Comparison of ENCODE assay signal across 18 cellular contexts in the genomic region with DNA sequence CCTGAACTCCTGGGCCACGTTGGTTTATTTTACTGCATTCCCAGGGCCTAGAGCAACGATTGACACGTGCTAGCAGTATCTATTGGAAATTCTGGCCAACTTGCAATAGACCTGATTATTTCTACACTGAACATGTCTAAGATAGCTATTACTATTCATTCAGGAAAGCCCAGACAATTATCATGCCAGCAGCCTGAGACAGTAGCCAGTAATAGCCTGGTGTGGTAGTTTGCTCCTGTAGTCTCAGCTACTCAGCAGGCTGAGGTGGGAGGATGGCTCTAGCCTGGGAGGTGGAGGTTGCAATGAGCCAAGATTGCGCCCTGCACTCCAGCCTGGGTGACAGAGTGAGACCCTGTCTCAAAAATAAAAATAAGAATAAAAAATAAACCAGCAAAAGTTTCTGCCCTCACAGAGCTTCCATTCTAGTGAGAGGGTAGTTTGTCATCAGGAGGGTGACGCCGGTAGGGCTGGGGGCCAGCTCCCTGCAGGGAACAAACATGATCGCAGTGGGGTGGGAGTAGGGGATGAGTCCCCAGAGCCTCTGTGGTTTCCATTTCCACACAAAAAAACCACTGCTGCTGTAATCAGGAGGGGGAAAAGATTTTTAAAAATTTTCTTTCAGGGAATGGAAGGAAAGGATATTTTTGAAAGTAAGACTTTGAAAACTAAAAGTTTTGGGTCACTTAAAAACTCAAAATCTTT. TPM values are rescaled to one million over a fixed set of nuclear protein-coding genes. Genes with fewer than 3 reads are reported as not detected.
DNase-seq lines count a peak whose midpoint lies in the region; ATAC-seq, FAIRE-seq and TF ChIP-seq lines count a peak whose summit lies in the region.
"Had no signal": no experiment of that assay in that cellular context is flagged by ENCODE, and none has a peak within 500 bp of the region (broad histone marks: within the 10 kb centered on the region; RNA-seq: fewer than 3 reads in every experiment).

No MANE protein-coding gene starts in this region.

- no peak for FAIRE-seq in urothelium cell line (lab: Jason Lieb, UNC)

- intact Hi-C loops in CD4-positive, alpha-beta memory T cell (cut with micrococcal nuclease), result no loop called here
- intact Hi-C loops in activated CD8-positive, alpha-beta T cell treated with anti-CD3 and anti-CD28 coated beads for 36 hours (cut with micrococcal nuclease), result loop anchor here (5.0 kb wide), 1 partner anchor 98 kb away; no protein-coding TSS in a partner anchor

- H3K27me3 Mint-ChIP-seq in T-helper 1 cell treated with Interleukin-12 subunit alpha and Interleukin-12 subunit beta and Interleukin-4 antibody, amounts not matched to agents 30 μg/mL and 1 μg/mL, for 36 hours (ENCODE audit: low read depth), result no peaks in the 10 kb centered on the region
- no peaks in the 10 kb centered on the region for H3K27me3 Mint-ChIP-seq in CD4-positive, alpha-beta memory T cell
- no peaks in the 10 kb centered on the region for H3K27me3 Mint-ChIP-seq in activated CD8-positive, alpha-beta T cell treated with anti-CD3 and anti-CD28 coated beads for 36 hours

- H3K9me3 ChIP-seq in CD4-positive, alpha-beta memory T cell (ENCODE audit: control insufficient read depth in 1 of 2, low read length in 2 of 2), result no peaks in the 10 kb centered on the region
- H3K9me3 ChIP-seq in tibial nerve, result no peaks in the 10 kb centered on the region
- H3K9me3 ChIP-seq: left ventricle myocardium inferior, thyroid gland had no signal

- peaks cover 47% of the 10 kb centered on the region for H3K36me3 Mint-ChIP-seq in T-helper 1 cell treated with Interleukin-12 subunit alpha and Interleukin-12 subunit beta and Interleukin-4 antibody, amounts not matched to agents 30 μg/mL and 1 μg/mL, for 36 hours (ENCODE audit: low read depth)
- peaks cover 41 to 59% of the 10 kb centered on the region in 2 donors for H3K36me3 Mint-ChIP-seq in CD4-positive, alpha-beta memory T cell
- peaks cover 48% of the 10 kb centered on the region for H3K36me3 Mint-ChIP-seq in activated CD8-positive, alpha-beta T cell treated with anti-CD3 and anti-CD28 coated beads for 36 hours (ENCODE audit: low read depth)

- peaks cover 53% of the 10 kb centered on the region for H3K4me1 Mint-ChIP-seq in T-helper 1 cell treated with Interleukin-12 subunit alpha and Interleukin-12 subunit beta and Interleukin-4 antibody, amounts not matched to agents 30 μg/mL and 1 μg/mL, for 36 hours (ENCODE audit: low read depth)
- peaks cover 54 to 85% (median 67%) of the 10 kb centered on the region in 4 donors for H3K4me1 Mint-ChIP-seq in CD4-positive, alpha-beta memory T cell
- H3K4me1 Mint-ChIP-seq in activated CD8-positive, alpha-beta T cell treated with anti-CD3 and anti-CD28 coated beads for 36 hours (ENCODE audit: low read depth), result peaks cover 78% of the 10 kb centered on the region

- no peak for TF ChIP-seq CTCF in activated CD8-positive, alpha-beta T cell treated with anti-CD3 and anti-CD28 coated beads for 36 hours (IDR thresholded peaks at IDR 0.05)
- TF ChIP-seq CTCF in tibial nerve (IDR thresholded peaks at IDR 0.05), result no peak

- no peaks in the 10 kb centered on the region for H3K27me3 ChIP-seq in CD4-positive, alpha-beta memory T cell (ENCODE audit: insufficient read depth, low read length)
- H3K27me3 ChIP-seq in tibial nerve, result no peaks in the 10 kb centered on the region
- H3K27me3 ChIP-seq: cardiac muscle cell, thyroid gland had no signal

- peak overlapping the region; percentile 88 for H3K27ac Mint-ChIP-seq in T-helper 1 cell treated with Interleukin-12 subunit alpha and Interleukin-12 subunit beta and Interleukin-4 antibody, amounts not matched to agents 30 μg/mL and 1 μg/mL, for 36 hours
- H3K27ac Mint-ChIP-seq in CD4-positive, alpha-beta memory T cell, result peak overlapping the region; percentile 75 to 95 (median 91)
- peak overlapping the region; percentile 80 for H3K27ac Mint-ChIP-seq in activated CD8-positive, alpha-beta T cell treated with anti-CD3 and anti-CD28 coated beads for 36 hours
- H3K27ac Mint-ChIP-seq: nephron had no signal

- H3K4me3 ChIP-seq in CD4-positive, alpha-beta memory T cell (ENCODE audit: low read length in 2 of 2), result peak overlapping the region; percentile 24 to 49
- H3K4me3 ChIP-seq in tibial nerve, result no peak overlapping the region
- H3K4me3 ChIP-seq: cardiac muscle cell, left ventricle myocardium inferior, thyroid gland had no signal

- H3K36me3 ChIP-seq in CD4-positive, alpha-beta memory T cell (ENCODE audit: insufficient read depth, low read length), result peaks cover 27% of the 10 kb centered on the region
- peaks cover 0 to 20% (median 0%) of the 10 kb centered on the region in 3 donors for H3K36me3 ChIP-seq in tibial nerve
- H3K36me3 ChIP-seq: cardiac muscle cell, thyroid gland had no signal

- no peak for TF ChIP-seq POLR2A in tibial nerve (IDR thresholded peaks at IDR 0.05)

- H3K27ac ChIP-seq in CD4-positive, alpha-beta memory T cell (ENCODE audit: low read depth, low read length), result peak overlapping the region; percentile 55
- no peak overlapping the region for H3K27ac ChIP-seq in tibial nerve
- H3K27ac ChIP-seq: 22Rv1, cardiac muscle cell, HL-60, left ventricle myocardium inferior, thyroid gland had no signal

- POLR2A ChIA-PET in CD4-positive, alpha-beta memory T cell (lab: Charles Lee; ENCODE audit: partially characterized antibody), result interaction anchor here (0.5 to 14.9 kb wide), 10 partner anchors 9 to 378 kb away, joined by 3 to 249 read pairs (median 9); partner anchors contain the start of gene TMEM237
- POLR2A ChIA-PET in activated CD8-positive, alpha-beta T cell treated with anti-CD3 and anti-CD28 coated beads for 36 hours (lab: Charles Lee), result interaction anchor here (0.9 to 6.0 kb wide), 6 partner anchors 7 to 148 kb away, joined by 3 to 46 read pairs (median 3); no protein-coding TSS in a partner anchor

- ATAC-seq in activated CD8-positive, alpha-beta T cell treated with anti-CD3 and anti-CD28 coated beads for 36 hours, result no peak
- no peak for ATAC-seq in GM21360 (IDR thresholded peaks at IDR 0.05; ENCODE audit: unreplicated experiment)

- H3K4me3 Mint-ChIP-seq in T-helper 1 cell treated with Interleukin-12 subunit alpha and Interleukin-12 subunit beta and Interleukin-4 antibody, amounts not matched to agents 30 μg/mL and 1 μg/mL, for 36 hours, result peak overlapping the region; percentile 81
- H3K4me3 Mint-ChIP-seq in CD4-positive, alpha-beta memory T cell, result peak overlapping the region; percentile 75 to 91 (median 87)
- peak overlapping the region; percentile 5 for H3K4me3 Mint-ChIP-seq in activated CD8-positive, alpha-beta T cell treated with anti-CD3 and anti-CD28 coated beads for 36 hours
- H3K4me3 Mint-ChIP-seq: nephron had no signal

- no peaks in the 10 kb centered on the region for H3K9me3 Mint-ChIP-seq in T-helper 1 cell treated with Interleukin-12 subunit alpha and Interleukin-12 subunit beta and Interleukin-4 antibody, amounts not matched to agents 30 μg/mL and 1 μg/mL, for 36 hours
- no peaks in the 10 kb centered on the region for H3K9me3 Mint-ChIP-seq in CD4-positive, alpha-beta memory T cell
- H3K9me3 Mint-ChIP-seq in activated CD8-positive, alpha-beta T cell treated with anti-CD3 and anti-CD28 coated beads for 36 hours, result no peaks in the 10 kb centered on the region
- H3K9me3 Mint-ChIP-seq: nephron had no signal

- DNase-seq in T-helper 1 cell, result no peak
- DNase-seq in CD4-positive, alpha-beta memory T cell, result no peak
- no peak for DNase-seq in activated CD8-positive, alpha-beta T cell treated with anti-CD3 and anti-CD28 coated beads for 36 hours
- DNase-seq in myocyte (ENCODE audit: low read depth), result peak; percentile 49
- DNase-seq in tibial nerve (ENCODE audit: low spot score in 2 of 2), result no peak
- DNase-seq in urothelium cell line (ENCODE audit: low spot score), result no peak
- DNase-seq: effector CD4-positive, alpha-beta T cell; KG1; left ventricle myocardium inferior; NCI-H146; NCI-H510A treated with DMSO at 0.1 percent for 48 hours; thyroid gland had no signal

- no peak for TF ChIP-seq EP300 in tibial nerve (IDR thresholded peaks at IDR 0.05)

- 75 to 79% methylated on average over 7 of the region's 7 CpGs for WGBS in tibial nerve, 2 donors

- H3K4me1 ChIP-seq in CD4-positive, alpha-beta memory T cell (ENCODE audit: insufficient read depth, low read length), result peaks cover 81% of the 10 kb centered on the region
- H3K4me1 ChIP-seq in tibial nerve, result peaks cover 0 to 19% (median 8%) of the 10 kb centered on the region in 4 donors

- CTCF ChIA-PET in CD4-positive, alpha-beta memory T cell (lab: Charles Lee; ENCODE audit: partially characterized antibody), result interaction anchor here (1.0 to 9.0 kb wide), 11 partner anchors 9 to 301 kb away, joined by 3 to 108 read pairs (median 5); partner anchors contain the start of gene ORC2
- CTCF ChIA-PET in activated CD8-positive, alpha-beta T cell treated with anti-CD3 and anti-CD28 coated beads for 36 hours (lab: Charles Lee), result interaction anchor here (1.1 to 9.5 kb wide), 6 partner anchors 9 to 82 kb away, joined by 3 to 91 read pairs (median 6); partner anchors contain the start of gene CASP10

RNA-seq across cellular contexts. Expression of gene CASP8, which starts 4.3 kb away (rescaled TPM):
- 100 to 1,000 TPM; 199 to 200 TPM for total RNA-seq in CD4-positive, alpha-beta memory T cell
- 100 to 1,000 TPM in 1 of 2 donors, 10 to 100 TPM in 1; 30.6 to 108 TPM for polyA plus RNA-seq in CD4-positive, alpha-beta memory T cell
- total RNA-seq in activated CD8-positive, alpha-beta T cell treated with anti-CD3 and anti-CD28 coated beads for 36 hours, result 10 to 100 TPM; 35.2 to 38.4 TPM
- total RNA-seq in myocyte, result 10.4 and 12.5 TPM in 2 replicates
- polyA plus RNA-seq in myocyte (2012), result 6.0 TPM
- 10 to 100 TPM; 12.4 to 71.7 (median 15.6) TPM for total RNA-seq in tibial nerve

Comparison
In these comparisons a context has a peak if more than half of its experiments do, and no peak if none do; other contexts are left out.
1. H3K4me3 Mint-ChIP-seq: peak in every context shown above with its lines; median percentile 87 in CD4-positive, alpha-beta memory T cell; 81 in T-helper 1 cell treated with Interleukin-12 subunit alpha and Interleukin-12 subunit beta and Interleukin-4 antibody, amounts not matched to agents 30 μg/mL and 1 μg/mL, for 36 hours; 5 in activated CD8-positive, alpha-beta T cell treated with anti-CD3 and anti-CD28 coated beads for 36 hours.
2. H3K4me3 ChIP-seq: peak in CD4-positive, alpha-beta memory T cell (2 of 2); none in tibial nerve (0 of 4).
3. Peak in every context shown above with its lines, with median percentiles within 50 percentile points of each other: H3K27ac Mint-ChIP-seq.